ENCODE assay signal across 1 cellular context in genomic region chr11:66429983-66430602, GRCh38.
TF ChIP-seq lines count a peak whose summit lies in the region.

No MANE protein-coding gene starts in this region.

TF ChIP-seq in K562, 482 proteins besides CTCF, POLR2A, EP300 and RAD21 (continued from another document):
- TF ChIP-seq, protein P1, sequence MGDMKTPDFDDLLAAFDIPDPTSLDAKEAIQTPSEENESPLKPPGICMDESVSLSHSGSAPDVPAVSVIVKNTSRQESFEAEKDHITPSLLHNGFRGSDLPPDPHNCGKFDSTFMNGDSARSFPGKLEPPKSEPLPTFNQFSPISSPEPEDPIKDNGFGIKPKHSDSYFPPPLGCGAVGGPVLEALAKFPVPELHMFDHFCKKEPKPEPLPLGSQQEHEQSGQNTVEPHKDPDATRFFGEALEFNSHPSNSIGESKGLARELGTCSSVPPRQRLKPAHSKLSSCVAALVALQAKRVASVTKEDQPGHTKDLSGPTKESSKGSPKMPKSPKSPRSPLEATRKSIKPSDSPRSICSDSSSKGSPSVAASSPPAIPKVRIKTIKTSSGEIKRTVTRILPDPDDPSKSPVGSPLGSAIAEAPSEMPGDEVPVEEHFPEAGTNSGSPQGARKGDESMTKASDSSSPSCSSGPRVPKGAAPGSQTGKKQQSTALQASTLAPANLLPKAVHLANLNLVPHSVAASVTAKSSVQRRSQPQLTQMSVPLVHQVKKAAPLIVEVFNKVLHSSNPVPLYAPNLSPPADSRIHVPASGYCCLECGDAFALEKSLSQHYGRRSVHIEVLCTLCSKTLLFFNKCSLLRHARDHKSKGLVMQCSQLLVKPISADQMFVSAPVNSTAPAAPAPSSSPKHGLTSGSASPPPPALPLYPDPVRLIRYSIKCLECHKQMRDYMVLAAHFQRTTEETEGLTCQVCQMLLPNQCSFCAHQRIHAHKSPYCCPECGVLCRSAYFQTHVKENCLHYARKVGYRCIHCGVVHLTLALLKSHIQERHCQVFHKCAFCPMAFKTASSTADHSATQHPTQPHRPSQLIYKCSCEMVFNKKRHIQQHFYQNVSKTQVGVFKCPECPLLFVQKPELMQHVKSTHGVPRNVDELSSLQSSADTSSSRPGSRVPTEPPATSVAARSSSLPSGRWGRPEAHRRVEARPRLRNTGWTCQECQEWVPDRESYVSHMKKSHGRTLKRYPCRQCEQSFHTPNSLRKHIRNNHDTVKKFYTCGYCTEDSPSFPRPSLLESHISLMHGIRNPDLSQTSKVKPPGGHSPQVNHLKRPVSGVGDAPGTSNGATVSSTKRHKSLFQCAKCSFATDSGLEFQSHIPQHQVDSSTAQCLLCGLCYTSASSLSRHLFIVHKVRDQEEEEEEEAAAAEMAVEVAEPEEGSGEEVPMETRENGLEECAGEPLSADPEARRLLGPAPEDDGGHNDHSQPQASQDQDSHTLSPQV (IDR thresholded peaks at IDR 0.05) = no peak
- TF ChIP-seq FOXA1 (IDR thresholded peaks at IDR 0.05; ENCODE audit: borderline replicate concordance) (no peak), PML (IDR thresholded peaks at IDR 0.05; ENCODE audit: low read length) (no peak), EWSR1 (IDR thresholded peaks at IDR 0.05; ENCODE audit: borderline replicate concordance, low read depth, partially characterized antibody) (no peak), U2AF2 (optimal IDR thresholded peaks at IDR 0.05; ENCODE audit: low read depth, low read length) (no peak), SAFB (IDR thresholded peaks at IDR 0.05; ENCODE audit: borderline replicate concordance, low read depth, low read length) (no peak), ELF2 (CRISPR knock-in tag; IDR thresholded peaks at IDR 0.05) (no peak), STAG1 (CRISPR knock-in tag; IDR thresholded peaks at IDR 0.05; ENCODE audit: borderline replicate concordance) (no peak; the same call in 1 of the 2 replicates), MIER1 (IDR thresholded peaks at IDR 0.05; ENCODE audit: low read depth) (0 out of 2 replicates have a peak, but pooled peaks have one; percentile 43), RBM14 (IDR thresholded peaks at IDR 0.05; ENCODE audit: borderline replicate concordance, insufficient read depth, low read depth, low read length) (no peak), RERE (CRISPR knock-in tag; IDR thresholded peaks at IDR 0.05; ENCODE audit: borderline replicate concordance) (no peak), NUFIP1 (IDR thresholded peaks at IDR 0.05; ENCODE audit: partially characterized antibody) (no peak), SMARCC2 (IDR thresholded peaks at IDR 0.05; ENCODE audit: low read depth) (no peak), NFIX (CRISPR knock-in tag; IDR thresholded peaks at IDR 0.05; ENCODE audit: low read depth) (no peak), SIX5 (IDR thresholded peaks at IDR 0.05; ENCODE audit: borderline replicate concordance in 1 of 2, insufficient read depth in 1 of 2, low read depth in 1 of 2, low read length in 2 of 2) (no peak), PBX2 (CRISPR knock-in tag; IDR thresholded peaks at IDR 0.05; ENCODE audit: low read depth) (no peak), PBX2 (tag; conservative IDR thresholded peaks at IDR 0.05; ENCODE audit: low read depth) (no peak), ZNF134 (CRISPR knock-in tag; conservative IDR thresholded peaks at IDR 0.05) (no peak), SNIP1 (IDR thresholded peaks at IDR 0.05; ENCODE audit: low read depth) (no peak), CHD1 (IDR thresholded peaks at IDR 0.05; ENCODE audit: low read length) (no peak), TCF7L2 (IDR thresholded peaks at IDR 0.05; ENCODE audit: low read depth, low read length) (no peak), HMBOX1 (IDR thresholded peaks at IDR 0.05) (no peak), MNT (conservative IDR thresholded peaks at IDR 0.05) (0 out of 4 replicates have a peak, but pooled peaks of 1 of the 2 experiments have one; percentile 18), KDM2B (CRISPR knock-in tag; IDR thresholded peaks at IDR 0.05) (no peak), ZNF583 (CRISPR knock-in tag; IDR thresholded peaks at IDR 0.05) (no peak), ZBTB17 (CRISPR knock-in tag; IDR thresholded peaks at IDR 0.05) (no peak), PCBP1 (IDR thresholded peaks at IDR 0.05; ENCODE audit: low read depth, low read length, poor library complexity, severe bottlenecking) (no peak)
- TF ChIP-seq, protein P2, sequence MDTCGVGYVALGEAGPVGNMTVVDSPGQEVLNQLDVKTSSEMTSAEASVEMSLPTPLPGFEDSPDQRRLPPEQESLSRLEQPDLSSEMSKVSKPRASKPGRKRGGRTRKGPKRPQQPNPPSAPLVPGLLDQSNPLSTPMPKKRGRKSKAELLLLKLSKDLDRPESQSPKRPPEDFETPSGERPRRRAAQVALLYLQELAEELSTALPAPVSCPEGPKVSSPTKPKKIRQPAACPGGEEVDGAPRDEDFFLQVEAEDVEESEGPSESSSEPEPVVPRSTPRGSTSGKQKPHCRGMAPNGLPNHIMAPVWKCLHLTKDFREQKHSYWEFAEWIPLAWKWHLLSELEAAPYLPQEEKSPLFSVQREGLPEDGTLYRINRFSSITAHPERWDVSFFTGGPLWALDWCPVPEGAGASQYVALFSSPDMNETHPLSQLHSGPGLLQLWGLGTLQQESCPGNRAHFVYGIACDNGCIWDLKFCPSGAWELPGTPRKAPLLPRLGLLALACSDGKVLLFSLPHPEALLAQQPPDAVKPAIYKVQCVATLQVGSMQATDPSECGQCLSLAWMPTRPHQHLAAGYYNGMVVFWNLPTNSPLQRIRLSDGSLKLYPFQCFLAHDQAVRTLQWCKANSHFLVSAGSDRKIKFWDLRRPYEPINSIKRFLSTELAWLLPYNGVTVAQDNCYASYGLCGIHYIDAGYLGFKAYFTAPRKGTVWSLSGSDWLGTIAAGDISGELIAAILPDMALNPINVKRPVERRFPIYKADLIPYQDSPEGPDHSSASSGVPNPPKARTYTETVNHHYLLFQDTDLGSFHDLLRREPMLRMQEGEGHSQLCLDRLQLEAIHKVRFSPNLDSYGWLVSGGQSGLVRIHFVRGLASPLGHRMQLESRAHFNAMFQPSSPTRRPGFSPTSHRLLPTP (IDR thresholded peaks at IDR 0.05; ENCODE audit: borderline replicate concordance, extremely low read depth, insufficient read length) = no peak
- TF ChIP-seq, protein P3, sequence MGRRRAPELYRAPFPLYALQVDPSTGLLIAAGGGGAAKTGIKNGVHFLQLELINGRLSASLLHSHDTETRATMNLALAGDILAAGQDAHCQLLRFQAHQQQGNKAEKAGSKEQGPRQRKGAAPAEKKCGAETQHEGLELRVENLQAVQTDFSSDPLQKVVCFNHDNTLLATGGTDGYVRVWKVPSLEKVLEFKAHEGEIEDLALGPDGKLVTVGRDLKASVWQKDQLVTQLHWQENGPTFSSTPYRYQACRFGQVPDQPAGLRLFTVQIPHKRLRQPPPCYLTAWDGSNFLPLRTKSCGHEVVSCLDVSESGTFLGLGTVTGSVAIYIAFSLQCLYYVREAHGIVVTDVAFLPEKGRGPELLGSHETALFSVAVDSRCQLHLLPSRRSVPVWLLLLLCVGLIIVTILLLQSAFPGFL (CRISPR knock-in tag; IDR thresholded peaks at IDR 0.05) = no peak
- TF ChIP-seq, protein P4, sequence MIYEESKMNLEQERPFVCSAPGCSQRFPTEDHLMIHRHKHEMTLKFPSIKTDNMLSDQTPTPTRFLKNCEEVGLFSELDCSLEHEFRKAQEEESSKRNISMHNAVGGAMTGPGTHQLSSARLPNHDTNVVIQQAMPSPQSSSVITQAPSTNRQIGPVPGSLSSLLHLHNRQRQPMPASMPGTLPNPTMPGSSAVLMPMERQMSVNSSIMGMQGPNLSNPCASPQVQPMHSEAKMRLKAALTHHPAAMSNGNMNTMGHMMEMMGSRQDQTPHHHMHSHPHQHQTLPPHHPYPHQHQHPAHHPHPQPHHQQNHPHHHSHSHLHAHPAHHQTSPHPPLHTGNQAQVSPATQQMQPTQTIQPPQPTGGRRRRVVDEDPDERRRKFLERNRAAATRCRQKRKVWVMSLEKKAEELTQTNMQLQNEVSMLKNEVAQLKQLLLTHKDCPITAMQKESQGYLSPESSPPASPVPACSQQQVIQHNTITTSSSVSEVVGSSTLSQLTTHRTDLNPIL (CRISPR knock-in tag; IDR thresholded peaks at IDR 0.05) = no peak
- TF ChIP-seq, protein P5, sequence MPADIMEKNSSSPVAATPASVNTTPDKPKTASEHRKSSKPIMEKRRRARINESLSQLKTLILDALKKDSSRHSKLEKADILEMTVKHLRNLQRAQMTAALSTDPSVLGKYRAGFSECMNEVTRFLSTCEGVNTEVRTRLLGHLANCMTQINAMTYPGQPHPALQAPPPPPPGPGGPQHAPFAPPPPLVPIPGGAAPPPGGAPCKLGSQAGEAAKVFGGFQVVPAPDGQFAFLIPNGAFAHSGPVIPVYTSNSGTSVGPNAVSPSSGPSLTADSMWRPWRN (IDR thresholded peaks at IDR 0.05; ENCODE audit: low read depth) = no peak
- TF ChIP-seq, protein P6, sequence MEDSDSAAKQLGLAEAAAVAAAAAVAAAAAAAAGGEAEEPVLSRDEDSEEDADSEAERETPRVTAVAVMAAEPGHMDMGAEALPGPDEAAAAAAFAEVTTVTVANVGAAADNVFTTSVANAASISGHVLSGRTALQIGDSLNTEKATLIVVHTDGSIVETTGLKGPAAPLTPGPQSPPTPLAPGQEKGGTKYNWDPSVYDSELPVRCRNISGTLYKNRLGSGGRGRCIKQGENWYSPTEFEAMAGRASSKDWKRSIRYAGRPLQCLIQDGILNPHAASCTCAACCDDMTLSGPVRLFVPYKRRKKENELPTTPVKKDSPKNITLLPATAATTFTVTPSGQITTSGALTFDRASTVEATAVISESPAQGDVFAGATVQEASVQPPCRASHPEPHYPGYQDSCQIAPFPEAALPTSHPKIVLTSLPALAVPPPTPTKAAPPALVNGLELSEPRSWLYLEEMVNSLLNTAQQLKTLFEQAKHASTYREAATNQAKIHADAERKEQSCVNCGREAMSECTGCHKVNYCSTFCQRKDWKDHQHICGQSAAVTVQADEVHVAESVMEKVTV (CRISPR knock-in tag; IDR thresholded peaks at IDR 0.05) = peak; percentile 37; the same call in 1 of the 2 replicates
